22 cellular contexts compared by ENCODE assay signal in genomic region chr11:132639986-132640385, GRCh38.
"Had no signal": no experiment of that assay in that cellular context is flagged by ENCODE, and none has a peak within 500 bp of the region (broad histone marks: within the 10 kb centered on the region; RNA-seq: fewer than 3 reads in every experiment).

No MANE protein-coding gene starts in this region.

- H3K36me3 Mint-ChIP-seq: activated naive CD4-positive, alpha-beta T cell treated with anti-CD3 and anti-CD28 coated beads, Interleukin-2, amount 50 U/mL, for 24 hours; naive thymus-derived CD4-positive, alpha-beta T cell; T-cell had no signal

- H3K9me3 Mint-ChIP-seq: activated naive CD4-positive, alpha-beta T cell treated with anti-CD3 and anti-CD28 coated beads, Interleukin-2, amount 50 U/mL, for 24 hours; neural crest cell; T-cell; T-helper 2 cell treated with Interferon-gamma antibody and Interleukin-4, amounts not matched to agents 5 μg/mL and 100 μg/mL, for 36 hours had no signal

- H3K27me3 Mint-ChIP-seq: activated naive CD4-positive, alpha-beta T cell treated with anti-CD3 and anti-CD28 coated beads, Interleukin-2, amount 50 U/mL, for 24 hours; T-cell had no signal

- H3K36me3 ChIP-seq: ascending aorta, breast epithelium, left lung, ovary, prostate gland, right atrium auricular region, spleen, upper lobe of right lung, WERI-Rb-1 had no signal

- H3K27ac ChIP-seq: ascending aorta, breast epithelium, coronary artery, left lung, ovary, prostate gland, right atrium auricular region, spleen, upper lobe of right lung, WERI-Rb-1 had no signal

- H3K27ac Mint-ChIP-seq: activated naive CD4-positive, alpha-beta T cell treated with anti-CD3 and anti-CD28 coated beads, Interleukin-2, amount 50 U/mL, for 24 hours; naive thymus-derived CD4-positive, alpha-beta T cell; T-cell; T-helper 2 cell treated with Interferon-gamma antibody and Interleukin-4, amounts not matched to agents 5 μg/mL and 100 μg/mL, for 36 hours had no signal

- H3K27me3 ChIP-seq: ascending aorta, breast epithelium, left lung, ovary, right atrium auricular region, spleen, upper lobe of right lung had no signal

- H3K4me1 Mint-ChIP-seq: activated naive CD4-positive, alpha-beta T cell treated with anti-CD3 and anti-CD28 coated beads, Interleukin-2, amount 50 U/mL, for 24 hours had no signal

- H3K4me1 ChIP-seq: ascending aorta, breast epithelium, left lung, prostate gland, right atrium auricular region, spleen, upper lobe of right lung had no signal

- DNase-seq: activated CD4-positive, alpha-beta T cell treated with anti-CD3 and anti-CD28 coated beads for 1 hour; activated CD4-positive, alpha-beta T cell treated with anti-CD3 and anti-CD28 coated beads, Interleukin-2, amount 50 U/mL, for 1 hour; activated gamma-delta T cell treated with Interleukin-2 at 50 U/mL for 16 hours; activated T-cell treated with anti-CD3 and anti-CD28 coated beads, Interleukin-2, amount 50 U/mL, for 1 hour; left lung; naive thymus-derived CD4-positive, alpha-beta T cell; ovary; spleen; stimulated activated CD4-positive, alpha-beta T cell treated with anti-CD3 and anti-CD28 coated beads, Interleukin-4, amount 100 ng/mL, for 1 hour; stimulated activated naive CD4-positive, alpha-beta T cell; T-cell; upper lobe of right lung; WERI-Rb-1 had no signal

- H3K9me3 ChIP-seq: ascending aorta, breast epithelium, left lung, ovary, prostate gland, right atrium auricular region, spleen, upper lobe of right lung had no signal

- ATAC-seq: left lung; naive thymus-derived CD4-positive, alpha-beta T cell; T-cell had no signal

- H3K4me3 ChIP-seq: ascending aorta, breast epithelium, coronary artery, left lung, lung, ovary, prostate gland, right atrium auricular region, spleen, upper lobe of right lung had no signal

- H3K4me3 Mint-ChIP-seq: activated naive CD4-positive, alpha-beta T cell treated with anti-CD3 and anti-CD28 coated beads, Interleukin-2, amount 50 U/mL, for 24 hours; naive thymus-derived CD4-positive, alpha-beta T cell; neural crest cell; T-cell; T-helper 2 cell treated with Interferon-gamma antibody and Interleukin-4, amounts not matched to agents 5 μg/mL and 100 μg/mL, for 36 hours had no signal
